In the genomic region with DNA sequence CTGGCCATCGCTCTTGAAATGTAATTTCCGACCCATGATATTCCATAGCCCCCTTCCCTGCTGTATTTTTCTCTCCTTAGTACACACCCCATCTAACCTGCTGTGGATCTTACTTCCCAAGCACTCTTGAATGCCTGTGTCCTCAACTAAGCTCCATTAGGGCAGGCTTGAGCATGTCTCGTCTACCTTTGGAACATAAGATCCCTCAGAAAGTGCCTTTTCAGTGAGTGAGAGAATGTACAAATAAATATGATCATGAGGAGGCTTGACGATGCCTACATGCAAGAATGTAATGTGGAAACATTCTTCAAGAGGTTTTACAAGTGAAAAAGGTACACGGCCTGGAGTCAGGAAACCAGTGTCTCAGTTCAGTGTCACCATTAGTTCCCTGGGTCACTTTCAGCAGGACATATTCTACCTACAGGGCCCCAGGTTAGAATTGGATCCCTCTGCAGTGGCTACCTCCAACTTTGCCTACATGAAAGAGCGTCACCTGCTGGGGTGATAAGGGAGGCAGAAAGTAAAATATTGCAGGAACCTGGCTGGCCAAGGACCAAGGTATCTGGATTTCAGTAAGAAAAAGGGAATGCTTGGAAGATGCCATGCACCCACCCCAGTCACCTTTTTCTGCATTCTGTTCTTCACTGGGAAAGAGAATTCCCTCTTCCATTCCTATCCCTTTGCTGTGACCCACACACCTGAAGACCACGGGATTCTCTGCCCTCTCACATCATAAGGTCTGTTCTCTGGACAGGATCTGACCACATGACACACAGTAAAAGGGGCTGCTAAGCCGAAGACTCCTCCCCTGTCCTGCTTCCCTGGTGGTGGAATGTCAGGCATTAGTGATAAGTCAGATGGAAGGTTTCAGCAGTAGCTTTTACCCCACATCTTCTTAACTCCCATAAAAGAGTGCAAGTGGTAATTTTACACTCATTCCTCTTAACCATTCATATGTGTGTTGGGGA, we compare ENCODE assay signal across 1 cellular context.
TF ChIP-seq lines count a peak whose summit lies in the region.

No MANE protein-coding gene starts in this region.

TF ChIP-seq in SK-N-SH, 30 proteins besides CTCF, POLR2A, EP300 and RAD21:
- TF ChIP-seq SMC3 (IDR thresholded peaks at IDR 0.05; ENCODE audit: low read depth, low read length) (peak; percentile 63), POLR2AphosphoS5 (IDR thresholded peaks at IDR 0.05; ENCODE audit: low read depth, low read length) (no peak)
